Comparison of ENCODE assay signal across 1 cellular context in genomic region chr12:21501258-21502163, GRCh38.
TF ChIP-seq lines count a peak whose summit lies in the region.

Gene GOLT1B, plus strand, starts transcription at chr12:21501789. Its CDS starts 135 bp downstream, at chr12:21501924.
Gene RECQL, minus strand, starts transcription at chr12:21501635. Its CDS starts 2,065 bp downstream, at chr12:21499570.

TF ChIP-seq in HepG2, 621 proteins besides CTCF, POLR2A, EP300 and RAD21 (continues in another document):
- TF ChIP-seq ZNF569 (CRISPR knock-in tag; IDR thresholded peaks at IDR 0.05; ENCODE audit: borderline replicate concordance): no peak
- TF ChIP-seq ZNF709 (CRISPR knock-in tag; IDR thresholded peaks at IDR 0.05): no peak
- TF ChIP-seq TFDP2 (CRISPR knock-in tag; IDR thresholded peaks at IDR 0.05): peak; percentile 98
- TF ChIP-seq ZNF598 (CRISPR knock-in tag; IDR thresholded peaks at IDR 0.05; ENCODE audit: borderline replicate concordance): peak; percentile 50; the same call in 1 of the 2 replicates
- peak; percentile 55 for TF ChIP-seq ZFP36L1 (CRISPR knock-in tag; IDR thresholded peaks at IDR 0.05)
- 0 out of 2 replicates have a peak, but pooled peaks have one; percentile 29 for TF ChIP-seq ZBTB34 (CRISPR knock-in tag; IDR thresholded peaks at IDR 0.05)
- no peak for TF ChIP-seq PAF1 (CRISPR knock-in tag; IDR thresholded peaks at IDR 0.05)
- TF ChIP-seq KDM2A (CRISPR knock-in tag; IDR thresholded peaks at IDR 0.05; ENCODE audit: borderline replicate concordance, low read depth): peak; percentile 77
- 0 out of 2 replicates have a peak, but pooled peaks have one; percentile 63 for TF ChIP-seq ZNF567 (CRISPR knock-in tag; IDR thresholded peaks at IDR 0.05; ENCODE audit: borderline replicate concordance)
- peak in 1 of 2 experiments; percentile 13; a peak in 1 of 4 replicates for TF ChIP-seq MAFK (conservative IDR thresholded peaks at IDR 0.05 in 1 of 2, IDR thresholded peaks at IDR 0.05 in 1 of 2; ENCODE audit: low read length in 2 of 2)
- 0 out of 2 replicates have a peak, but pooled peaks have one; percentile 28 for TF ChIP-seq ZNF234 (CRISPR knock-in tag; conservative IDR thresholded peaks at IDR 0.05)
- peak; percentile 99 for TF ChIP-seq TFAP4 (IDR thresholded peaks at IDR 0.05; ENCODE audit: borderline replicate concordance, low read depth)
- TF ChIP-seq REPIN1 (CRISPR knock-in tag; IDR thresholded peaks at IDR 0.05; ENCODE audit: borderline replicate concordance, low read depth): peak; percentile 47; the same call in 1 of the 2 replicates
- peak; percentile 91 for TF ChIP-seq KDM5A (IDR thresholded peaks at IDR 0.05; ENCODE audit: borderline replicate concordance, low read length)
- TF ChIP-seq HOMEZ (CRISPR knock-in tag; IDR thresholded peaks at IDR 0.05; ENCODE audit: low read depth): 0 out of 2 replicates have a peak, but pooled peaks have one; percentile 43
- no peak for TF ChIP-seq WIZ (CRISPR knock-in tag; IDR thresholded peaks at IDR 0.05)
- TF ChIP-seq ZBTB20 (CRISPR knock-in tag; IDR thresholded peaks at IDR 0.05; ENCODE audit: borderline replicate concordance, low read depth): no peak
- peak; percentile 76 for TF ChIP-seq POLR2G (IDR thresholded peaks at IDR 0.05; ENCODE audit: low read depth, low read length)
- no peak for TF ChIP-seq ZNF775 (CRISPR knock-in tag; IDR thresholded peaks at IDR 0.05; ENCODE audit: borderline replicate concordance)
- TF ChIP-seq HNRNPL (IDR thresholded peaks at IDR 0.05; ENCODE audit: low read depth, low read length): no peak
- TF ChIP-seq HMG20A (CRISPR knock-in tag; IDR thresholded peaks at IDR 0.05; ENCODE audit: borderline replicate concordance): no peak
- no peak for TF ChIP-seq ZNF746 (CRISPR knock-in tag; IDR thresholded peaks at IDR 0.05)
- TF ChIP-seq TGIF2 (CRISPR knock-in tag; IDR thresholded peaks at IDR 0.05): peak; percentile 94
- TF ChIP-seq ASH2L (IDR thresholded peaks at IDR 0.05; ENCODE audit: insufficient read length, low read depth, low read length): peak; percentile 90
- peak; percentile 51; the same call in 1 of the 2 replicates for TF ChIP-seq ZNF710 (CRISPR knock-in tag; IDR thresholded peaks at IDR 0.05; ENCODE audit: borderline replicate concordance)
- no peak for TF ChIP-seq PLSCR1 (CRISPR knock-in tag; IDR thresholded peaks at IDR 0.05; ENCODE audit: borderline replicate concordance)
- peak; percentile 19; the same call in 1 of the 2 replicates for TF ChIP-seq KDM5B (CRISPR knock-in tag; IDR thresholded peaks at IDR 0.05; ENCODE audit: borderline replicate concordance)
- no peak for TF ChIP-seq BATF2 (CRISPR knock-in tag; IDR thresholded peaks at IDR 0.05)
- TF ChIP-seq ZNF510 (CRISPR knock-in tag; IDR thresholded peaks at IDR 0.05; ENCODE audit: low read depth): no peak
- TF ChIP-seq TBP (CRISPR knock-in tag; IDR thresholded peaks at IDR 0.05): no peak
- TF ChIP-seq CREM (IDR thresholded peaks at IDR 0.05): peak; percentile 94
- TF ChIP-seq CREM (CRISPR knock-in tag; IDR thresholded peaks at IDR 0.05): no peak
- peak; percentile 29; the same call in 1 of the 2 replicates for TF ChIP-seq ZNF335 (CRISPR knock-in tag; IDR thresholded peaks at IDR 0.05)
- TF ChIP-seq PHF8 (CRISPR knock-in tag; IDR thresholded peaks at IDR 0.05): peak; percentile 85
- peak; percentile 42; the same call in 1 of the 2 replicates for TF ChIP-seq NFIC (IDR thresholded peaks at IDR 0.05; ENCODE audit: low read length)
- peak; percentile 91 for TF ChIP-seq GABPB1 (CRISPR knock-in tag; IDR thresholded peaks at IDR 0.05)
- TF ChIP-seq ZNF253 (CRISPR knock-in tag; IDR thresholded peaks at IDR 0.05; ENCODE audit: borderline replicate concordance): no peak
- TF ChIP-seq ZNF773 (CRISPR knock-in tag; IDR thresholded peaks at IDR 0.05; ENCODE audit: borderline replicate concordance): no peak
- peak; percentile 72; the same call in 1 of the 2 replicates for TF ChIP-seq NFKB2 (CRISPR knock-in tag; IDR thresholded peaks at IDR 0.05; ENCODE audit: borderline replicate concordance)
- no peak for TF ChIP-seq CEBPG (CRISPR knock-in tag; IDR thresholded peaks at IDR 0.05)
- TF ChIP-seq ISL2 (CRISPR knock-in tag; IDR thresholded peaks at IDR 0.05): peak; percentile 51; the same call in 1 of the 2 replicates
- TF ChIP-seq SNAPC2 (CRISPR knock-in tag; IDR thresholded peaks at IDR 0.05): 0 out of 2 replicates have a peak, but pooled peaks have one; percentile 49
- TF ChIP-seq ZSCAN31 (CRISPR knock-in tag; IDR thresholded peaks at IDR 0.05; ENCODE audit: low read depth): peak; percentile 80; the same call in 1 of the 2 replicates
- TF ChIP-seq ZNF224 (CRISPR knock-in tag; IDR thresholded peaks at IDR 0.05): peak; percentile 67; the same call in 1 of the 2 replicates
- TF ChIP-seq ZNF142 (CRISPR knock-in tag; IDR thresholded peaks at IDR 0.05): peak; percentile 80; the same call in 1 of the 2 replicates
- no peak for TF ChIP-seq ZNF3 (CRISPR knock-in tag; IDR thresholded peaks at IDR 0.05)
- 0 out of 2 replicates have a peak, but pooled peaks have one; percentile 32 for TF ChIP-seq ZBTB26 (CRISPR knock-in tag; IDR thresholded peaks at IDR 0.05; ENCODE audit: borderline replicate concordance)
- no peak for TF ChIP-seq PITX1 (CRISPR knock-in tag; IDR thresholded peaks at IDR 0.05)
- peak; percentile 95 for TF ChIP-seq KAT8 (CRISPR knock-in tag; IDR thresholded peaks at IDR 0.05)
- TF ChIP-seq ZNF558 (CRISPR knock-in tag; IDR thresholded peaks at IDR 0.05; ENCODE audit: borderline replicate concordance): peak; percentile 77; the same call in 1 of the 2 replicates
- TF ChIP-seq ZFY (CRISPR knock-in tag; IDR thresholded peaks at IDR 0.05): peak; percentile 78
